9 cellular contexts compared by ENCODE assay signal in genomic region chr11:64851831-64852337, GRCh38. TPM values are rescaled to one million over a fixed set of nuclear protein-coding genes. Genes with fewer than 3 reads are reported as not detected.
A peak's percentile ranks its signal among the peaks of the same experiment; 100 is the strongest.
DNase-seq lines count a peak whose midpoint lies in the region; ATAC-seq, FAIRE-seq and TF ChIP-seq lines count a peak whose summit lies in the region.
"Had no signal": no experiment of that assay in that cellular context is flagged by ENCODE, and none has a peak within 500 bp of the region (broad histone marks: within the 10 kb centered on the region; RNA-seq: fewer than 3 reads in every experiment).

No MANE protein-coding gene starts in this region.

- H3K79me2 ChIP-seq in PC-3 (ENCODE audit: low read length) = peaks cover 35% of the 10 kb centered on the region

- no peaks in the 10 kb centered on the region for H3K27me3 Mint-ChIP-seq in Caco-2 (ENCODE audit: insufficient read depth, unreplicated experiment)
- H3K27me3 Mint-ChIP-seq in T-helper 17 cell = no peaks in the 10 kb centered on the region

- H3K4me2 ChIP-seq in PC-3 (ENCODE audit: low read length) = no peak overlapping the region

- H2AFZ ChIP-seq in PC-3 (ENCODE audit: low read length) = no peak overlapping the region

- H3K9me3 ChIP-seq in Caco-2 (no peaks in the 10 kb centered on the region), T-helper 17 cell (ENCODE audit: control insufficient read depth, low read length, poor library complexity, severe bottlenecking) (no peaks in the 10 kb centered on the region), mucosa of rectum (ENCODE audit: control insufficient read depth in 2 of 2, low read length in 2 of 2) (no peaks in the 10 kb centered on the region), PC-3 (ENCODE audit: low read length) (no peaks in the 10 kb centered on the region)

- H3K27ac Mint-ChIP-seq in Caco-2 (ENCODE audit: unreplicated experiment) (peak overlapping the region; percentile 69), T-helper 17 cell (peak overlapping the region; percentile 98)

- H3K36me3 ChIP-seq in Caco-2 (ENCODE audit: control insufficient read depth, insufficient read depth, low read length) (0 out of 2 replicates have a peak, but pooled peaks cover 1% of the 10 kb centered on the region), mucosa of rectum (ENCODE audit: control insufficient read depth in 2 of 2, insufficient read depth in 2 of 2, low read length in 2 of 2) (peaks cover 20 to 22% of the 10 kb centered on the region in 2 donors), PC-3 (ENCODE audit: low read depth, low read length) (peaks cover 33% of the 10 kb centered on the region)

- no peak for DNase-seq in Caco-2
- peak; percentile 71 for DNase-seq in GM20000 (ENCODE audit: low spot score)
- no peak for DNase-seq in T-helper 17 cell
- no peak for DNase-seq in midbrain (lab: John Stamatoyannopoulos, UW)
- DNase-seq in RCC 7860 (ENCODE audit: low spot score) = no peak
- DNase-seq in PC-3 = no peak
- DNase-seq: NCI-H524 treated with DMSO at 0.1 percent for 48 hours had no signal

- TF ChIP-seq CTCF in Caco-2 (IDR thresholded peaks at IDR 0.05; ENCODE audit: insufficient read depth in 1 of 2, low read depth in 1 of 2, low read length in 1 of 2, severe bottlenecking in 1 of 2, unreplicated experiment in 1 of 2) (no peak), GM20000 (IDR thresholded peaks at IDR 0.05; ENCODE audit: extremely low read depth, missing control alignments) (no peak), PC-3 (conservative IDR thresholded peaks at IDR 0.05; ENCODE audit: low read depth, low read length) (no peak)

- no peak overlapping the region for H3K4me3 Mint-ChIP-seq in Caco-2 (ENCODE audit: unreplicated experiment)
- H3K4me3 Mint-ChIP-seq in T-helper 17 cell = peak overlapping the region; percentile 80

- no peaks in the 10 kb centered on the region for H3F3A ChIP-seq in PC-3 (ENCODE audit: low read length, unreplicated experiment)

- H3K9me2 ChIP-seq in PC-3 (replicated peaks; ENCODE audit: low read length) = no peaks in the 10 kb centered on the region

- no peak for FAIRE-seq in RCC 7860 (lab: Jason Lieb, UNC)

- H3K9ac ChIP-seq in mucosa of rectum (ENCODE audit: low read depth in 1 of 2, low read length in 2 of 2) (peak overlapping the region; percentile 3 to 39), PC-3 (ENCODE audit: low read length) (no peak overlapping the region)

- peak overlapping the region; percentile 67 to 77 for H3K27ac ChIP-seq in mucosa of rectum (ENCODE audit: low read depth in 2 of 2, low read length in 2 of 2)
- H3K27ac ChIP-seq in PC-3 (ENCODE audit: low read length) = no peak overlapping the region

- H3K4me1 Mint-ChIP-seq in Caco-2 (ENCODE audit: low read depth, unreplicated experiment) (peaks cover 30% of the 10 kb centered on the region), T-helper 17 cell (peaks cover 70% of the 10 kb centered on the region)

- ATAC-seq in T-helper 17 cell (peak; percentile 4), GM19467 (IDR thresholded peaks at IDR 0.05; ENCODE audit: unreplicated experiment) (no peak), PC-3 (no peak)

- POLR2A ChIA-PET in Caco-2 (lab: Charles Lee) = no interaction called here
- POLR2A ChIA-PET in PC-3 (lab: Charles Lee; ENCODE audit: unreplicated experiment) = no interaction called here

- BruUV-seq in Caco-2 (replicated peaks; lab: Mats Ljungman, UMichigan) (no TSS peak), PC-3 (replicated peaks; lab: Mats Ljungman, UMichigan) (no TSS peak)

- no peaks in the 10 kb centered on the region for H3K9me3 Mint-ChIP-seq in Caco-2 (ENCODE audit: unreplicated experiment)

- H3K36me3 Mint-ChIP-seq in Caco-2 (ENCODE audit: insufficient read depth, unreplicated experiment) = peaks cover 66% of the 10 kb centered on the region
- H3K36me3 Mint-ChIP-seq in T-helper 17 cell (ENCODE audit: low read depth) = peaks cover 2% of the 10 kb centered on the region

- H3K27me3 ChIP-seq in Caco-2 (replicated peaks; ENCODE audit: control insufficient read depth, insufficient read depth, low read length) (no peaks in the 10 kb centered on the region), mucosa of rectum (ENCODE audit: control insufficient read depth in 2 of 2, insufficient read depth in 2 of 2, low read length in 2 of 2) (no peaks in the 10 kb centered on the region), PC-3 (ENCODE audit: low read length) (no peaks in the 10 kb centered on the region)

- CTCF ChIA-PET in Caco-2 (lab: Charles Lee) = no interaction called here
- CTCF ChIA-PET in PC-3 (lab: Charles Lee) = no interaction called here

- no peak overlapping the region for H3K4me3 ChIP-seq in Caco-2 (ENCODE audit: low read depth, low read length)
- no peak overlapping the region for H3K4me3 ChIP-seq in mucosa of rectum (ENCODE audit: low read length in 2 of 2)
- H3K4me3 ChIP-seq in PC-3 (ENCODE audit: low read length) = no peak overlapping the region

- no peaks in the 10 kb centered on the region for H4K20me1 ChIP-seq in PC-3 (ENCODE audit: low read length)

- intact Hi-C loops in Caco-2 (cut with micrococcal nuclease; ENCODE audit: unreplicated experiment) = no loop called here
- intact Hi-C loops in PC-3 (cut with micrococcal nuclease) = no loop called here

- H3K4me1 ChIP-seq in Caco-2 (peaks cover 43% of the 10 kb centered on the region), mucosa of rectum (ENCODE audit: control insufficient read depth in 2 of 2, insufficient read depth in 2 of 2, low read length in 2 of 2) (peaks cover 73 to 83% of the 10 kb centered on the region in 2 donors), PC-3 (ENCODE audit: insufficient read depth, low read length) (peaks cover 55% of the 10 kb centered on the region)

RNA-seq across cellular contexts. Expression of gene CDC42BPG, which starts 7.4 kb away (rescaled TPM):
- 29.1 and 36.0 TPM in 2 replicates for total RNA-seq in Caco-2 (2022)
- total RNA-seq in T-helper 17 cell = 1 to 10 TPM; 4.0 to 7.7 TPM
- 14.5 and 30.5 TPM in 2 replicates for total RNA-seq in PC-3 (2014; rRNA removed)

RNA-seq across cellular contexts. Expression of gene EHD1, which starts 26.5 kb away (rescaled TPM):
- total RNA-seq in Caco-2 (2022) (123 and 129 TPM in 2 replicates), T-helper 17 cell (100 to 1,000 TPM; 184 to 212 TPM), PC-3 (2014; rRNA removed) (340 and 370 TPM in 2 replicates)

RNA-seq across cellular contexts. Expression of gene MEN1, which starts 41.5 kb away (rescaled TPM):
- total RNA-seq in Caco-2 (2022) = 32.7 and 36.8 TPM in 2 replicates
- total RNA-seq in T-helper 17 cell = 10 to 100 TPM; 25.8 to 27.0 TPM
- 46.1 and 54.1 TPM in 2 replicates for total RNA-seq in PC-3 (2014; rRNA removed)

RNA-seq across cellular contexts. Expression of gene MAP4K2, which starts 48.9 kb away (rescaled TPM):
- total RNA-seq in Caco-2 (2022) = 16.8 and 21.4 TPM in 2 replicates
- 10 to 100 TPM; 97.8 to 99.2 TPM for total RNA-seq in T-helper 17 cell
- total RNA-seq in PC-3 (2014; rRNA removed) = 55.6 and 57.0 TPM in 2 replicates
